In genomic region chr1:89823679-89824292, GRCh38 we compare ENCODE assay signal across 12 cellular contexts. TPM values are rescaled to one million over a fixed set of nuclear protein-coding genes. Genes with fewer than 3 reads are reported as not detected.
DNase-seq lines count a peak whose midpoint lies in the region; FAIRE-seq and TF ChIP-seq lines count a peak whose summit lies in the region.
"Had no signal": no experiment of that assay in that cellular context is flagged by ENCODE, and none has a peak within 500 bp of the region (broad histone marks: within the 10 kb centered on the region; RNA-seq: fewer than 3 reads in every experiment).

No MANE protein-coding gene starts in this region.

- H3K9me3 Mint-ChIP-seq in glutamatergic neuron (ENCODE audit: unreplicated experiment), result peaks cover 8% of the 10 kb centered on the region
- H3K9me3 Mint-ChIP-seq: central memory CD8-positive, alpha-beta T cell had no signal

- H3K4me1 ChIP-seq in ACC112 (ENCODE audit: control insufficient read depth, insufficient read depth, low read length, unreplicated experiment), result peaks cover 24% of the 10 kb centered on the region
- peaks cover 40% of the 10 kb centered on the region for H3K4me1 ChIP-seq in OCI-LY1 (ENCODE audit: insufficient read depth, low read length, severe bottlenecking)
- no peaks in the 10 kb centered on the region for H3K4me1 ChIP-seq in SJCRH30

- FAIRE-seq in GM19239 (lab: Jason Lieb, UNC), result peak; percentile 63
- FAIRE-seq: HTR-8/SVneo had no signal

- H3K9me2 ChIP-seq in OCI-LY1 (ENCODE audit: low read depth, low read length), result no peaks in the 10 kb centered on the region

- H3K9ac ChIP-seq in OCI-LY1 (ENCODE audit: low read length), result peak overlapping the region; percentile 87; the same call in 1 of the 2 replicates

- no peaks in the 10 kb centered on the region for H4K20me1 ChIP-seq in OCI-LY1 (ENCODE audit: insufficient read depth, low read length)

- peak overlapping the region; percentile 68 for H3K4me3 Mint-ChIP-seq in glutamatergic neuron (ENCODE audit: unreplicated experiment)
- H3K4me3 Mint-ChIP-seq: central memory CD8-positive, alpha-beta T cell had no signal

- peak overlapping the region; percentile 10 for H3K27ac Mint-ChIP-seq in glutamatergic neuron (ENCODE audit: unreplicated experiment)

- peak overlapping the region; percentile 80 for H3K4me2 ChIP-seq in OCI-LY1 (ENCODE audit: low read length)

- H3K36me3 ChIP-seq in ACC112 (ENCODE audit: insufficient read depth, low read length) (0 out of 2 replicates have a peak, but pooled peaks cover 6% of the 10 kb centered on the region), OCI-LY1 (ENCODE audit: insufficient read depth, low read length) (peaks cover 21% of the 10 kb centered on the region), SJCRH30 (no peaks in the 10 kb centered on the region)

- H3K79me2 ChIP-seq in ACC112 (ENCODE audit: control insufficient read depth, insufficient read depth, low read length, unreplicated experiment) (peaks cover 5% of the 10 kb centered on the region), OCI-LY1 (ENCODE audit: insufficient read depth, low read length) (peaks cover 15% of the 10 kb centered on the region; the same call in 1 of the 2 replicates)

- H3K4me3 ChIP-seq in ACC112 (ENCODE audit: low read depth, low read length) (peak overlapping the region; percentile 91), OCI-LY1 (ENCODE audit: low read depth, low read length, poor library complexity, severe bottlenecking) (peak overlapping the region; percentile 84), SJCRH30 (no peak overlapping the region)

- H3K27ac ChIP-seq in ACC112 (ENCODE audit: low read depth, low read length), result peak overlapping the region; percentile 60
- peak overlapping the region; percentile 91 for H3K27ac ChIP-seq in OCI-LY1 (ENCODE audit: low read depth, low read length, poor library complexity, severe bottlenecking)
- no peak overlapping the region for H3K27ac ChIP-seq in SJCRH30

- peaks cover 6% of the 10 kb centered on the region for H3K27me3 Mint-ChIP-seq in glutamatergic neuron (ENCODE audit: unreplicated experiment)
- H3K27me3 Mint-ChIP-seq: central memory CD8-positive, alpha-beta T cell had no signal

- no peaks in the 10 kb centered on the region for H3F3A ChIP-seq in OCI-LY1 (ENCODE audit: insufficient read depth, low read length)

- H3K9me3 ChIP-seq in OCI-LY1 (ENCODE audit: low read length), result no peaks in the 10 kb centered on the region
- no peaks in the 10 kb centered on the region for H3K9me3 ChIP-seq in SJCRH30 (replicated peaks)

- H3K27me3 ChIP-seq in ACC112 (ENCODE audit: insufficient read depth, low read length), result no peaks in the 10 kb centered on the region
- H3K27me3 ChIP-seq in OCI-LY1 (ENCODE audit: insufficient read depth, low read length), result no peaks in the 10 kb centered on the region
- no peaks in the 10 kb centered on the region for H3K27me3 ChIP-seq in SJCRH30

- TF ChIP-seq CTCF in OCI-LY1 (IDR thresholded peaks at IDR 0.05; ENCODE audit: low read length) (no peak), glutamatergic neuron (IDR thresholded peaks at IDR 0.05; ENCODE audit: partially characterized antibody, unreplicated experiment) (no peak)

- DNase-seq in GM19239 (ENCODE audit: insufficient read length, low spot score), result no peak
- no peak for DNase-seq in glutamatergic neuron
- no peak for DNase-seq in NCI-H446 (lab: John Stamatoyannopoulos, UW)
- no peak for DNase-seq in activated naive CD4-positive, alpha-beta T cell (lab: John Stamatoyannopoulos, UW)
- no peak for DNase-seq in stimulated activated CD4-positive, alpha-beta T cell treated with anti-CD3 and anti-CD28 coated beads, Interleukin-2, amount 100 ng/mL, for 24 hours
- no peak for DNase-seq in SJCRH30
- DNase-seq: activated T-cell treated with anti-CD3 and anti-CD28 coated beads, Interleukin-2, amount 50 U/mL, for 48 hours; C1 segment of cervical spinal cord had no signal

- H3K36me3 Mint-ChIP-seq in glutamatergic neuron (ENCODE audit: unreplicated experiment), result no peaks in the 10 kb centered on the region

- H2AFZ ChIP-seq in ACC112 (ENCODE audit: low read length, unreplicated experiment) (peak overlapping the region; percentile 67), OCI-LY1 (ENCODE audit: low read length) (no peak overlapping the region)

- H3K4me1 Mint-ChIP-seq in glutamatergic neuron (ENCODE audit: low read depth, unreplicated experiment), result peaks cover 32% of the 10 kb centered on the region

RNA-seq across cellular contexts. Expression of gene LRRC8D, which starts 3.0 kb away (rescaled TPM):
- 54.9 TPM for total RNA-seq in glutamatergic neuron (ENCODE audit: unreplicated experiment)
- total RNA-seq in SJCRH30 (2014; rRNA removed; shearing (Covaris generic)), result 13.4 and 16.1 TPM in 2 replicates
